13 cellular contexts compared by ENCODE assay signal in the genomic region with DNA sequence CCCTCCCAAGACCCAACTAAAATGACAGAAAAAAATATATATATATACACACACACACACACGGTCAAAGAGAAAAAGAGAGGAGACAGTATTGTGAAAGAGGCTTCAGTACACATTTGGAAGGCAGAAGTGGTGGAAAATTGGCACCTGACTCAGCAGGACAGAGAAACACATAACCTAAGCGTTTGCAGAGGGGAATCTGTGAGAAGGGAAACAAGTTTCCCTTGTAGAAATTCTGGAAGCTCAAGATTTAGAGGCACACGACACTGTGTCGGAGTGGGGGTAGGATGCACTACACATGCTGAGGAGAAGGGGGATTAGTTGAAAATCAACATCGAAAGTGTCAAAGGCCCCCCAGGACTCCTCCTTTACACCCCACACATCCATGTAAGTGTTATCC. TPM values are rescaled to one million over a fixed set of nuclear protein-coding genes. Genes with fewer than 3 reads are reported as not detected.
DNase-seq lines count a peak whose midpoint lies in the region; ATAC-seq and TF ChIP-seq lines count a peak whose summit lies in the region.
"Had no signal": no experiment of that assay in that cellular context is flagged by ENCODE, and none has a peak within 500 bp of the region (broad histone marks: within the 10 kb centered on the region; RNA-seq: fewer than 3 reads in every experiment).

No MANE protein-coding gene starts in this region.

- H3K4me1 Mint-ChIP-seq in progenitor cell of endocrine pancreas (ENCODE audit: low read depth) = peaks cover 13% of the 10 kb centered on the region
- H3K4me1 Mint-ChIP-seq in activated T-cell treated with anti-CD3 and anti-CD28 coated beads, Interleukin-2, amount 50 U/mL, for 72 hours (ENCODE audit: low read depth) = peaks cover 9% of the 10 kb centered on the region

- DNase-seq in H7 (peak; percentile 26), SW 1271 (lab: John Stamatoyannopoulos, UW) (peak; percentile 28 to 66), fibroblast of villous mesenchyme (ENCODE audit: low read depth) (peak; percentile 60), progenitor cell of endocrine pancreas (ENCODE audit: low spot score, unreplicated experiment) (no peak), NCI-H1417 (lab: John Stamatoyannopoulos, UW) (no peak), DMS53 (lab: John Stamatoyannopoulos, UW) (no peak), DMS 273 treated with DMSO at 0.1 percent for 48 hours (lab: John Stamatoyannopoulos, UW) (no peak)
- DNase-seq in activated T-cell treated with anti-CD3 and anti-CD28 coated beads, Interleukin-2, amount 50 U/mL, for 72 hours = no peak
- DNase-seq: activated CD8-positive, alpha-beta memory T cell treated with anti-CD3 and anti-CD28 coated beads, Interleukin-2, amount 50 U/mL, for 4 hours; glutamatergic neuron; NCI-H774; stimulated activated CD4-positive, alpha-beta T cell treated with anti-CD3 and anti-CD28 coated beads, Interleukin-12 subunit alpha, Interleukin-12 subunit beta, amount 100 ng/mL, for 4 hours had no signal

- peak overlapping the region; percentile 88 for H3K27ac Mint-ChIP-seq in progenitor cell of endocrine pancreas
- H3K27ac Mint-ChIP-seq in activated T-cell treated with anti-CD3 and anti-CD28 coated beads, Interleukin-2, amount 50 U/mL, for 72 hours = no peak overlapping the region

- no peaks in the 10 kb centered on the region for H3K27me3 ChIP-seq in H7 (ENCODE audit: control insufficient read depth, insufficient read depth, low read length)

- H3K4me3 ChIP-seq in H7 (ENCODE audit: insufficient read depth, low read depth, low read length) (no peak overlapping the region), fibroblast of villous mesenchyme (ENCODE audit: low read depth, low read length) (no peak overlapping the region)

- TF ChIP-seq CTCF in fibroblast of villous mesenchyme (IDR thresholded peaks at IDR 0.05; ENCODE audit: insufficient read depth, low read depth, low read length) (no peak), progenitor cell of endocrine pancreas (IDR thresholded peaks at IDR 0.05; ENCODE audit: unreplicated experiment) (no peak)

- peaks cover 26% of the 10 kb centered on the region for H3K9me3 Mint-ChIP-seq in progenitor cell of endocrine pancreas (ENCODE audit: low read depth)
- peaks cover 3 to 5% of the 10 kb centered on the region in 2 donors for H3K9me3 Mint-ChIP-seq in activated T-cell treated with anti-CD3 and anti-CD28 coated beads, Interleukin-2, amount 50 U/mL, for 72 hours

- H3K27me3 Mint-ChIP-seq in progenitor cell of endocrine pancreas = no peaks in the 10 kb centered on the region
- no peaks in the 10 kb centered on the region for H3K27me3 Mint-ChIP-seq in activated T-cell treated with anti-CD3 and anti-CD28 coated beads, Interleukin-2, amount 50 U/mL, for 72 hours (ENCODE audit: low read depth)

- H3K36me3 Mint-ChIP-seq in progenitor cell of endocrine pancreas (ENCODE audit: insufficient read depth) = peaks cover 57% of the 10 kb centered on the region
- peaks cover 16 to 33% of the 10 kb centered on the region in 2 donors for H3K36me3 Mint-ChIP-seq in activated T-cell treated with anti-CD3 and anti-CD28 coated beads, Interleukin-2, amount 50 U/mL, for 72 hours (ENCODE audit: insufficient read depth in 2 of 2)

- ATAC-seq in activated T-cell treated with anti-CD3 and anti-CD28 coated beads, Interleukin-2, amount 50 U/mL, for 72 hours (replicated peaks in 1 of 2) = no peak
- ATAC-seq: stimulated activated effector memory CD8-positive, alpha-beta T cell treated with anti-CD3 and anti-CD28 coated beads, Interleukin-12 subunit alpha, Interleukin-12 subunit beta, amount 100 ng/mL, for 72 hours had no signal

- H3K36me3 ChIP-seq in H7 (replicated peaks; ENCODE audit: control insufficient read depth, insufficient read depth, low read length) = peaks cover 2% of the 10 kb centered on the region

- no peak overlapping the region for H3K4me3 Mint-ChIP-seq in progenitor cell of endocrine pancreas (ENCODE audit: low read depth)
- no peak overlapping the region for H3K4me3 Mint-ChIP-seq in activated T-cell treated with anti-CD3 and anti-CD28 coated beads, Interleukin-2, amount 50 U/mL, for 72 hours
- H3K4me3 Mint-ChIP-seq: stimulated activated effector memory CD8-positive, alpha-beta T cell treated with anti-CD3 and anti-CD28 coated beads, Interleukin-12 subunit alpha, Interleukin-12 subunit beta, amount 100 ng/mL, for 72 hours had no signal

RNA-seq across cellular contexts. Expression of a gene that starts 53.1 kb away (rescaled TPM):
- total RNA-seq in H7 (2014; rRNA removed; shearing (Covaris generic)) = 20.0 and 32.0 TPM in 2 replicates
- total RNA-seq in fibroblast of villous mesenchyme (34.5 and 57.0 TPM in 2 replicates), progenitor cell of endocrine pancreas (71.9 and 72.1 TPM in 2 replicates)
- total RNA-seq in activated T-cell treated with anti-CD3 and anti-CD28 coated beads, Interleukin-2, amount 50 U/mL, for 72 hours = 100 to 1,000 TPM in 1 of 2 donors, 10 to 100 TPM in 1; 99.9 to 109 TPM

Comparison
In these comparisons a context has a peak if more than half of its experiments do, and no peak if none do; other contexts are left out.
1. DNase-seq: peak in H7 (single experiment), SW 1271 (2 of 2) and fibroblast of villous mesenchyme (single experiment); none in progenitor cell of endocrine pancreas (single experiment), NCI-H1417 (0 of 3), DMS53 (single experiment), DMS 273 treated with DMSO at 0.1 percent for 48 hours (single experiment) and activated T-cell treated with anti-CD3 and anti-CD28 coated beads, Interleukin-2, amount 50 U/mL, for 72 hours (0 of 2).